ENCODE assay signal across 8 cellular contexts in the genomic region with DNA sequence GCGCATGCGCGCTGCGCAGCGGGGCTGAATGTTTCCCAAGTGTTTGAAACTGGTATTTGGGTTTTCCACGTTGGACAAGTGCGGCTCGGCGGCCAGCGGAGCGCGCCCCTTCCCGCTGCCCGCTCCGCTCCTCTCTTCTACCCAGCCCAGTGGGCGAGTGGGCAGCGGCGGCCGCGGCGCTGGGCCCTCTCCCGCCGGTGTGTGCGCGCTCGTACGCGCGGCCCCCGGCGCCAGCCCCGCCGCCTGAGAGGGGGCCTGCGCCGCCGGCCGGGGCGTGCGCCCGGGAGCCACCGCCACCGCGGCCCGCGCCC. TPM values are rescaled to one million over a fixed set of nuclear protein-coding genes. Genes with fewer than 3 reads are reported as not detected.
DNase-seq lines count a peak whose midpoint lies in the region; ATAC-seq and TF ChIP-seq lines count a peak whose summit lies in the region.

A gene with protein sequence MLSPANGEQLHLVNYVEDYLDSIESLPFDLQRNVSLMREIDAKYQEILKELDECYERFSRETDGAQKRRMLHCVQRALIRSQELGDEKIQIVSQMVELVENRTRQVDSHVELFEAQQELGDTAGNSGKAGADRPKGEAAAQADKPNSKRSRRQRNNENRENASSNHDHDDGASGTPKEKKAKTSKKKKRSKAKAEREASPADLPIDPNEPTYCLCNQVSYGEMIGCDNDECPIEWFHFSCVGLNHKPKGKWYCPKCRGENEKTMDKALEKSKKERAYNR (plus strand): TSS at position 59 of the 311 bp plus-strand sequence. CDS start 450 bp downstream, outside the sequence.

- intact Hi-C loops in mucosa of descending colon (cut with DNase I, micrococcal nuclease): loop anchor here in 1 of 2 donors (10.0 kb wide), 1 partner anchor 201 kb away; a partner anchor contains a TSS

- H3K4me1 ChIP-seq in mucosa of descending colon (ENCODE audit: low read depth): peaks cover 10% of the 10 kb centered on the region

- peaks cover 6% of the 10 kb centered on the region for H3K36me3 ChIP-seq in mucosa of descending colon (ENCODE audit: low read depth)

- H3K4me3 ChIP-seq in cardiac fibroblast (replicated peaks in 1 of 2; ENCODE audit: low read depth in 2 of 2, low read length in 2 of 2) (peak within 1 kb of the TSS; percentile 91 to 99), mucosa of descending colon (peak within 1 kb of the TSS; percentile 58)

- no peak for DNase-seq in A172 (ENCODE audit: low spot score)
- no peak for DNase-seq in HT-29 (ENCODE audit: low spot score)
- no peak for DNase-seq in cardiac fibroblast (ENCODE audit: low read depth in 2 of 2)
- no peak for DNase-seq in mucosa of descending colon
- no peak for DNase-seq in HuH-7.5 (ENCODE audit: low spot score)
- no peak for DNase-seq in epidermal melanocyte (ENCODE audit: insufficient read length, low spot score)

- no peak for ATAC-seq in mucosa of descending colon
- ATAC-seq in HG02642 (IDR thresholded peaks at IDR 0.05; ENCODE audit: poor library complexity, unreplicated experiment): no peak
- no peak for ATAC-seq in GM21423 (IDR thresholded peaks at IDR 0.05; ENCODE audit: unreplicated experiment)

- TF ChIP-seq CTCF in cardiac fibroblast (IDR thresholded peaks at IDR 0.05; ENCODE audit: low read depth, low read length) (no peak), mucosa of descending colon (IDR thresholded peaks at IDR 0.05) (no peak)

- H3K9me3 ChIP-seq in mucosa of descending colon: no peaks in the 10 kb centered on the region

RNA-seq across cellular contexts. Expression of the gene that starts here (rescaled TPM):
- total RNA-seq in A172 (2014; rRNA removed; shearing (Covaris generic)): 14.4 and 20.6 TPM in 2 replicates
- 59.4 and 61.3 TPM in 2 replicates for total RNA-seq in HT-29 (2014; rRNA removed; shearing (Covaris generic))
- total RNA-seq in mucosa of descending colon: 10 to 100 TPM; 11.8 to 18.0 (median 13.8) TPM
